ENCODE assay signal across 26 cellular contexts in the genomic region with DNA sequence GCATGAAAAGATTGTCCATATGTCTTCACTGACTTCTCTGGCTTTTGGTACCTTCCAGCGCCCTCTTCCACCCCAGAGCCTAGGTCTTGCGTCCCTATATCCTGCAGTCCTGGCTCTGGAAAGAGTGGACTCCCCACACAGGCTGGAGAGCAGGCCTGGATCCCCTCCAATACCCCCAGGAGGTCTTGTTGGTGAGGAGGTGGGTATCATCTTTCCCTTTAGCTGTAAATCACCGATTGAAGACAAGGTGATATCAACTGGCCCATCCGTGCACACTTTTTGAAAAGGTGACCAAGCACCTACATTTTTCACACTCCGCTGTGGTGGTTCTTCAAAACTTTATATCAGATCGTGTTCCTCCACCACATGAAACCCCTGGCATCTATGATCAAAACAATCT. TPM values are rescaled to one million over a fixed set of nuclear protein-coding genes. Genes with fewer than 3 reads are reported as not detected.
DNase-seq lines count a peak whose midpoint lies in the region; ATAC-seq and TF ChIP-seq lines count a peak whose summit lies in the region.
"Had no signal": no experiment of that assay in that cellular context is flagged by ENCODE, and none has a peak within 500 bp of the region (broad histone marks: within the 10 kb centered on the region; RNA-seq: fewer than 3 reads in every experiment).

No MANE protein-coding gene starts in this region.

- H3K27me3 Mint-ChIP-seq in activated naive CD8-positive, alpha-beta T cell treated with anti-CD3 and anti-CD28 coated beads, Interleukin-2, amount 50 U/mL, for 24 hours = peaks cover 8% of the 10 kb centered on the region

- no peaks in the 10 kb centered on the region for H3K27me3 ChIP-seq in SK-N-SH (ENCODE audit: insufficient read depth)
- no peaks in the 10 kb centered on the region for H3K27me3 ChIP-seq in IMR-90 (ENCODE audit: control insufficient read depth, insufficient read depth, low read length)
- peaks cover 3% of the 10 kb centered on the region for H3K27me3 ChIP-seq in foreskin keratinocyte
- H3K27me3 ChIP-seq: Peyer's patch had no signal

- H3K4me1 Mint-ChIP-seq in activated naive CD8-positive, alpha-beta T cell treated with anti-CD3 and anti-CD28 coated beads, Interleukin-2, amount 50 U/mL, for 24 hours = peaks cover 77% of the 10 kb centered on the region
- peaks cover 67% of the 10 kb centered on the region for H3K4me1 Mint-ChIP-seq in stimulated activated effector memory CD8-positive, alpha-beta T cell treated with anti-CD3 and anti-CD28 coated beads, Interleukin-12 subunit alpha, Interleukin-12 subunit beta, amount 100 ng/mL, for 72 hours
- H3K4me1 Mint-ChIP-seq: B cell; CD14-positive monocyte; CD8-positive, alpha-beta memory T cell; GM23338; H9 had no signal

- no peak overlapping the region for H2BK20ac ChIP-seq in IMR-90 (ENCODE audit: low read depth, low read length)

- H3K4me3 ChIP-seq in SK-N-SH (ENCODE audit: low read depth in 2 of 2, low read length in 1 of 2) (no peak overlapping the region), IMR-90 (ENCODE audit: insufficient read depth, low read depth, low read length) (no peak overlapping the region)
- H3K4me3 ChIP-seq: GM12878, GM23338, Peyer's patch had no signal

- in situ Hi-C loops in IMR-90 (cut with MboI; ENCODE audit: low sequenced_read_pairs) = no loop called here

- TF ChIP-seq RAD21 in SK-N-SH (IDR thresholded peaks at IDR 0.05; ENCODE audit: low read length) (no peak), IMR-90 (IDR thresholded peaks at IDR 0.05; ENCODE audit: low read length) (no peak)

- H3K36me3 Mint-ChIP-seq in activated naive CD8-positive, alpha-beta T cell treated with anti-CD3 and anti-CD28 coated beads, Interleukin-2, amount 50 U/mL, for 24 hours (ENCODE audit: low read depth) = peaks cover 34% of the 10 kb centered on the region
- H3K36me3 Mint-ChIP-seq in stimulated activated effector memory CD8-positive, alpha-beta T cell treated with anti-CD3 and anti-CD28 coated beads, Interleukin-12 subunit alpha, Interleukin-12 subunit beta, amount 100 ng/mL, for 72 hours = peaks cover 15% of the 10 kb centered on the region
- H3K36me3 Mint-ChIP-seq: CD14-positive monocyte; CD8-positive, alpha-beta memory T cell; IgD-negative memory B cell had no signal

- POLR2A ChIA-PET in SK-N-SH (lab: Yijun Ruan, JAX) = no interaction called here
- POLR2A ChIA-PET in IMR-90 (lab: Charles Lee; ENCODE audit: unreplicated experiment) = no interaction called here

- H3K4me2 ChIP-seq in SK-N-SH (0 out of 2 replicates have a peak overlapping the region, but pooled peaks have one; percentile 85), IMR-90 (ENCODE audit: low read depth, low read length) (no peak overlapping the region)
- H3K4me2 ChIP-seq: GM23338, KMS-11 had no signal

- no peaks in the 10 kb centered on the region for H3K9me2 ChIP-seq in SK-N-SH

- no peak overlapping the region for H4K8ac ChIP-seq in IMR-90 (ENCODE audit: low read depth in 2 of 2, low read length in 2 of 2)

- H3F3A ChIP-seq in SK-N-SH (replicated peaks; ENCODE audit: insufficient read depth) = peaks cover 29% of the 10 kb centered on the region

- DNase-seq in SK-N-SH (no peak), IMR-90 (no peak), NCI-H510A (lab: John Stamatoyannopoulos, UW) (no peak), foreskin keratinocyte (no peak)
- DNase-seq in activated naive CD8-positive, alpha-beta T cell treated with anti-CD3 and anti-CD28 coated beads, Interleukin-2, amount 50 U/mL, for 24 hours = no peak
- no peak for DNase-seq in stimulated activated effector memory CD8-positive, alpha-beta T cell treated with anti-CD3 and anti-CD28 coated beads, Interleukin-12 subunit alpha, Interleukin-12 subunit beta, amount 100 ng/mL, for 72 hours (ENCODE audit: low spot score in 2 of 2)
- DNase-seq: CD8-positive, alpha-beta memory T cell; DMS 273 treated with DMSO at 0.1 percent for 48 hours; DMS79; EL; GDM1; H9; MM.1S; NCI-H2029 treated with DMSO at 0.1 percent for 48 hours; NCI-H446 treated with DMSO at 0.1 percent for 48 hours; NCI-H526 treated with DMSO at 0.1 percent for 48 hours; Peyer's patch; SIG-M5 had no signal

- H3K23ac ChIP-seq in IMR-90 (ENCODE audit: low read depth, low read length) = 0 out of 2 replicates have a peak overlapping the region, but pooled peaks have one; percentile 20

- peak overlapping the region; percentile 7; the same call in 1 of the 2 replicates for H3K4ac ChIP-seq in IMR-90 (ENCODE audit: low read depth, low read length)

- no peak overlapping the region for H4K5ac ChIP-seq in IMR-90 (ENCODE audit: low read depth, low read length)

- H3K36me3 ChIP-seq in SK-N-SH (replicated peaks in 1 of 2; ENCODE audit: control insufficient read depth in 1 of 2, insufficient read depth in 2 of 2, low read length in 1 of 2) = no peaks in the 10 kb centered on the region
- no peaks in the 10 kb centered on the region for H3K36me3 ChIP-seq in IMR-90 (ENCODE audit: control insufficient read depth, insufficient read depth, low read length)
- H3K36me3 ChIP-seq: Peyer's patch had no signal

- no TSS peak for BruUV-seq in IMR-90 (replicated peaks; lab: Mats Ljungman, UMichigan)

- peaks cover 20% of the 10 kb centered on the region for H3K9me3 Mint-ChIP-seq in activated naive CD8-positive, alpha-beta T cell treated with anti-CD3 and anti-CD28 coated beads, Interleukin-2, amount 50 U/mL, for 24 hours
- H3K9me3 Mint-ChIP-seq in stimulated activated effector memory CD8-positive, alpha-beta T cell treated with anti-CD3 and anti-CD28 coated beads, Interleukin-12 subunit alpha, Interleukin-12 subunit beta, amount 100 ng/mL, for 72 hours = peaks cover 2% of the 10 kb centered on the region
- H3K9me3 Mint-ChIP-seq: CD8-positive, alpha-beta memory T cell; GM23338; H9 had no signal

- dilution Hi-C loops in IMR-90 (cut with HindIII; ENCODE audit: low sequenced_read_pairs, unreplicated experiment) = no loop called here

- peaks cover 16 to 29% of the 10 kb centered on the region in 2 experiments; a peak in 3 of 4 replicates for H3K79me1 ChIP-seq in IMR-90 (ENCODE audit: low read depth in 1 of 2, low read length in 2 of 2)

- H2AFZ ChIP-seq in SK-N-SH (ENCODE audit: low read depth) (no peak overlapping the region), IMR-90 (replicated peaks; ENCODE audit: low read length, poor library complexity) (no peak overlapping the region)
- H2AFZ ChIP-seq: GM23338 had no signal

- no peak overlapping the region for H2BK5ac ChIP-seq in IMR-90 (ENCODE audit: low read depth, low read length, poor library complexity, severe bottlenecking)

- no peak overlapping the region for H3K4me3 Mint-ChIP-seq in activated naive CD8-positive, alpha-beta T cell treated with anti-CD3 and anti-CD28 coated beads, Interleukin-2, amount 50 U/mL, for 24 hours
- H3K4me3 Mint-ChIP-seq in stimulated activated effector memory CD8-positive, alpha-beta T cell treated with anti-CD3 and anti-CD28 coated beads, Interleukin-12 subunit alpha, Interleukin-12 subunit beta, amount 100 ng/mL, for 72 hours = no peak overlapping the region
- H3K4me3 Mint-ChIP-seq: B cell; CD14-positive monocyte; CD8-positive, alpha-beta memory T cell; GM23338; H9; IgD-negative memory B cell had no signal

- no peaks in the 10 kb centered on the region for H3K79me2 ChIP-seq in SK-N-SH (ENCODE audit: insufficient read depth)

- WGBS in SK-N-SH (ENCODE audit: low lambda C conversion rate) = 93% methylated on average over 6 of the region's 6 CpGs
- WGBS in IMR-90 (ENCODE audit: extremely low coverage in 2 of 2, insufficient read length in 1 of 2), 2 experiments = 100% methylated on average over 1 of the region's 6 CpGs; no CpG with 5 or more reads in 1 of the 2 experiments

- peak overlapping the region; percentile 49; the same call in 1 of the 2 replicates for H2BK120ac ChIP-seq in IMR-90 (ENCODE audit: low read depth, low read length)

- peak overlapping the region; percentile 20 for H2AK5ac ChIP-seq in IMR-90 (ENCODE audit: low read depth, low read length)

- H2BK15ac ChIP-seq in IMR-90 (ENCODE audit: low read depth, low read length) = peak overlapping the region; percentile 43; the same call in 1 of the 3 replicates

- H3K9ac ChIP-seq in SK-N-SH (no peak overlapping the region), IMR-90 (ENCODE audit: low read depth, low read length) (no peak overlapping the region)
- H3K9ac ChIP-seq: KMS-11 had no signal

- peaks cover 0 to 33% of the 10 kb centered on the region in 2 experiments; a peak in 3 of 4 replicates for H3K4me1 ChIP-seq in SK-N-SH (ENCODE audit: control insufficient read depth in 1 of 2, insufficient read depth in 2 of 2, low read depth in 1 of 2, low read length in 1 of 2)
- peaks cover 6% of the 10 kb centered on the region for H3K4me1 ChIP-seq in IMR-90 (ENCODE audit: control insufficient read depth, insufficient read depth, low read length)
- peaks cover 3% of the 10 kb centered on the region for H3K4me1 ChIP-seq in foreskin keratinocyte
- H3K4me1 ChIP-seq: Peyer's patch had no signal

- ATAC-seq in SK-N-SH treated with all-trans-retinoic acid at 6 μM for 48 hours (no peak), IMR-90 (ENCODE audit: low read depth) (no peak), foreskin keratinocyte (no peak)
- ATAC-seq in activated naive CD8-positive, alpha-beta T cell treated with anti-CD3 and anti-CD28 coated beads, Interleukin-2, amount 50 U/mL, for 24 hours = no peak
- no peak for ATAC-seq in stimulated activated effector memory CD8-positive, alpha-beta T cell treated with anti-CD3 and anti-CD28 coated beads, Interleukin-12 subunit alpha, Interleukin-12 subunit beta, amount 100 ng/mL, for 72 hours
- ATAC-seq: GM23338 had no signal

- TF ChIP-seq POLR2A in IMR-90 (IDR thresholded peaks at IDR 0.05; ENCODE audit: low read depth, low read length) = no peak

- no peak overlapping the region; the same call in 1 of the 2 replicates for H3K14ac ChIP-seq in IMR-90 (replicated peaks; ENCODE audit: low read depth, low read length)

- H3K18ac ChIP-seq in IMR-90 (ENCODE audit: low read depth, low read length) = no peak overlapping the region

- 0 out of 2 replicates have a peak overlapping the region, but pooled peaks have one; percentile 11 for H4K91ac ChIP-seq in IMR-90 (ENCODE audit: insufficient read depth, low read depth, low read length)

- CTCF ChIA-PET in SK-N-SH (lab: Yijun Ruan, JAX) = no interaction called here
- CTCF ChIA-PET in IMR-90 (lab: Yijun Ruan, JAX) = interaction anchor here (0.6 kb wide), 1 partner anchor 648 kb away, joined by 3 read pairs; no protein-coding TSS in a partner anchor

- peak overlapping the region; percentile 92 for H3K27ac Mint-ChIP-seq in activated naive CD8-positive, alpha-beta T cell treated with anti-CD3 and anti-CD28 coated beads, Interleukin-2, amount 50 U/mL, for 24 hours
- H3K27ac Mint-ChIP-seq in stimulated activated effector memory CD8-positive, alpha-beta T cell treated with anti-CD3 and anti-CD28 coated beads, Interleukin-12 subunit alpha, Interleukin-12 subunit beta, amount 100 ng/mL, for 72 hours = peak overlapping the region; percentile 89
- H3K27ac Mint-ChIP-seq: B cell; CD14-positive monocyte; CD8-positive, alpha-beta memory T cell; GM23338; H9; IgD-negative memory B cell had no signal

- peak overlapping the region in 1 of 2 experiments; percentile 98; a peak in 1 of 4 replicates for H3K27ac ChIP-seq in SK-N-SH (ENCODE audit: low read depth in 2 of 2, low read length in 1 of 2)
- no peak overlapping the region for H3K27ac ChIP-seq in IMR-90 (ENCODE audit: insufficient read depth, low read length)
- H3K27ac ChIP-seq in foreskin keratinocyte = no peak overlapping the region
- H3K27ac ChIP-seq: 22Rv1, KMS-11, Peyer's patch had no signal

- TF ChIP-seq CTCF in SK-N-SH (IDR thresholded peaks at IDR 0.05) (no peak), IMR-90 (conservative IDR thresholded peaks at IDR 0.05; ENCODE audit: low read depth, low read length) (no peak), foreskin keratinocyte (conservative IDR thresholded peaks at IDR 0.05) (no peak)

- no peak for TF ChIP-seq EP300 in SK-N-SH (IDR thresholded peaks at IDR 0.05; ENCODE audit: borderline replicate concordance in 1 of 2, low read depth in 1 of 2, low read length in 1 of 2)

- H3K9me3 ChIP-seq in SK-N-SH (no peaks in the 10 kb centered on the region), IMR-90 (ENCODE audit: control insufficient read depth, insufficient read depth, low read length) (no peaks in the 10 kb centered on the region)
- H3K9me3 ChIP-seq: Peyer's patch had no signal

- H2AK9ac ChIP-seq in IMR-90 (replicated peaks; ENCODE audit: low read depth, low read length, poor library complexity) = no peak overlapping the region

- intact Hi-C loops in IMR-90 (cut with micrococcal nuclease) = no loop called here

- no peaks in the 10 kb centered on the region for H4K20me1 ChIP-seq in SK-N-SH (ENCODE audit: insufficient read depth)
- H4K20me1 ChIP-seq in IMR-90 (ENCODE audit: insufficient read depth, low read length) = no peaks in the 10 kb centered on the region

- peaks cover 18% of the 10 kb centered on the region for H3K9me1 ChIP-seq in IMR-90 (ENCODE audit: insufficient read depth, low read length)

- no peak overlapping the region for H3K56ac ChIP-seq in IMR-90 (ENCODE audit: extremely low read depth, insufficient read depth, low read length)

RNA-seq across cellular contexts. Expression of gene SHC4, which starts 36.5 kb away (rescaled TPM):
- polyA plus RNA-seq in SK-N-SH (2012; rRNA removed) = 1.6 and 1.9 TPM in 2 replicates
- 1.7 and 1.9 TPM in 2 replicates for polyA plus RNA-seq in SK-N-SH (2012; cell fraction: cytosol; rRNA removed)
- polyA plus RNA-seq in SK-N-SH (2012; cell fraction: nucleus; rRNA removed) = 2.6 and 4.5 TPM in 2 replicates
- 2.5 and 2.7 TPM in 2 replicates for total RNA-seq in IMR-90 (2012; rRNA removed)
- 0.91 and 0.95 TPM in 2 replicates for polyA plus RNA-seq in IMR-90 (2012; rRNA removed)
- polyA plus RNA-seq in IMR-90 (2012; cell fraction: cytosol; rRNA removed) = 0.34 and 0.49 TPM in 2 replicates
- polyA plus RNA-seq in IMR-90 (2012; cell fraction: nucleus; rRNA removed; ENCODE audit: low replicate concordance) = 0.65 and 2.8 TPM in 2 replicates
- total RNA-seq in foreskin keratinocyte = 0.65 and 0.78 TPM in 2 replicates
- 0.11 and 0.17 TPM in 2 replicates for polyA plus RNA-seq in foreskin keratinocyte
- polyA plus RNA-seq: CD14-positive monocyte; CD8-positive, alpha-beta memory T cell; IgD-negative memory B cell had no signal

RNA-seq across cellular contexts. Expression of gene EID1, which starts 49.2 kb away (rescaled TPM):
- polyA plus RNA-seq in SK-N-SH (2012; rRNA removed) (170 and 228 TPM in 2 replicates), IMR-90 (2012; rRNA removed) (162 and 191 TPM in 2 replicates), foreskin keratinocyte (56.9 and 61.8 TPM in 2 replicates)
- 219 and 294 TPM in 2 replicates for polyA plus RNA-seq in SK-N-SH (2012; cell fraction: cytosol; rRNA removed)
- 90.3 and 100 TPM in 2 replicates for polyA plus RNA-seq in SK-N-SH (2012; cell fraction: nucleus; rRNA removed)
- total RNA-seq in IMR-90 (2012; rRNA removed) (147 and 308 TPM in 2 replicates), foreskin keratinocyte (78.2 and 78.4 TPM in 2 replicates)
- 116 and 250 TPM in 2 replicates for polyA plus RNA-seq in IMR-90 (2012; cell fraction: cytosol; rRNA removed)
- 31.4 and 62.4 TPM in 2 replicates for polyA plus RNA-seq in IMR-90 (2012; cell fraction: nucleus; rRNA removed; ENCODE audit: low replicate concordance)
